In the genomic region with DNA sequence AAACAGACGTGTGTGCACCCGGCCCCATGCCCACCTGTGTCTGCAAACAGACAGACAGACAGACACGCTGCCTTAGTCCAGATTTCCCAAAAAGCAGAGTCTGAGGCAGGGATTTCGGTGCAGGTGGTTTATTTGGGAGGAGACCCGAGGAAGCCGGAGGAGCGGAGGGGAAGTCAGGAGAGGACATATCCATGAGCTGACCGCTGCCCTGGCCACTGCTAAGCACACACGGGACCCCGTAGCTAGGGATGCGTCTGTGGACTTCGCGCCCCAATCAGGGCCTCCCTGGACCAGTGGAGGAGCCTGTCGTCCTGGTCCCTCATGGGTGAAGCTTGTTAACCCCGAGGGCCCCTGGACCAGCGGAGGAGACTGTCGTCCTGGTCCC, we compare ENCODE assay signal across 30 cellular contexts. TPM values are rescaled to one million over a fixed set of nuclear protein-coding genes. Genes with fewer than 3 reads are reported as not detected.
"Had no signal": no experiment of that assay in that cellular context is flagged by ENCODE, and none has a peak within 500 bp of the region (broad histone marks: within the 10 kb centered on the region; RNA-seq: fewer than 3 reads in every experiment).

No MANE protein-coding gene starts in this region.

- H3K27ac Mint-ChIP-seq: activated B cell treated with CpG ODN at 0.5 μM for 24 hours; activated CD4-positive, alpha-beta memory T cell treated with anti-CD3 and anti-CD28 coated beads for 36 hours; activated CD4-positive, alpha-beta T cell treated with anti-CD3 and anti-CD28 coated beads, Interleukin-2, amount 10 ng/mL, durations not matched to agents 24 days and 14 days; activated naive CD4-positive, alpha-beta T cell treated with anti-CD3 and anti-CD28 coated beads for 36 hours; activated naive CD8-positive, alpha-beta T cell treated with anti-CD3 and anti-CD28 coated beads, Interleukin-2, amount 10 ng/mL, durations not matched to agents 7 days and 5 days; activated T-helper 17 cell treated with anti-CD3 and anti-CD28 coated beads, Interleukin-2, amount 50 U/mL, for 72 hours; T-helper 17 cell had no signal

- DNase-seq: activated B cell treated with CpG ODN at 0.5 μM for 24 hours; activated CD4-positive, alpha-beta memory T cell treated with anti-CD3 and anti-CD28 coated beads for 36 hours; activated CD4-positive, alpha-beta T cell treated with anti-CD3 and anti-CD28 coated beads for 1 hour; activated CD4-positive, alpha-beta T cell treated with anti-CD3 and anti-CD28 coated beads, Interleukin-2, amount 10 ng/mL, durations not matched to agents 24 days and 14 days; activated CD8-positive, alpha-beta memory T cell treated with anti-CD3 and anti-CD28 coated beads for 24 hours; activated gamma-delta T cell; activated naive CD4-positive, alpha-beta T cell treated with anti-CD3 and anti-CD28 coated beads for 36 hours; activated naive CD8-positive, alpha-beta T cell treated with anti-CD3 and anti-CD28 coated beads, Interleukin-2, amount 10 ng/mL, durations not matched to agents 7 days and 5 days; activated T-cell treated with anti-CD3 and anti-CD28 coated beads, Interleukin-2, amount 50 U/mL, for 4 hours; adrenal gland; central memory CD4-positive, alpha-beta T cell; KG1; NCI-H1092; NCI-H1417; NCI-H1930; NCI-H2171; NCI-H226; NCI-H526; NCI-H82; RPMI8226; SIG-M5; T1000 had no signal

- H3K9me3 ChIP-seq: adrenal gland, breast epithelium had no signal

- H3K27ac ChIP-seq: adrenal gland, breast epithelium had no signal

- H3K9me3 Mint-ChIP-seq: activated B cell treated with CpG ODN at 0.5 μM for 24 hours; activated T-cell treated with anti-CD3 and anti-CD28 coated beads, Interleukin-2, amount 50 U/mL, for 4 hours had no signal

- H3K36me3 ChIP-seq: adrenal gland, breast epithelium had no signal

- H3K4me3 Mint-ChIP-seq: activated B cell treated with CpG ODN at 0.5 μM for 24 hours; activated CD4-positive, alpha-beta memory T cell treated with anti-CD3 and anti-CD28 coated beads for 36 hours; activated CD4-positive, alpha-beta T cell treated with anti-CD3 and anti-CD28 coated beads, Interleukin-2, amount 10 ng/mL, durations not matched to agents 24 days and 14 days; activated naive CD4-positive, alpha-beta T cell treated with anti-CD3 and anti-CD28 coated beads for 36 hours; activated naive CD8-positive, alpha-beta T cell treated with anti-CD3 and anti-CD28 coated beads, Interleukin-2, amount 10 ng/mL, durations not matched to agents 7 days and 5 days; activated T-cell treated with anti-CD3 and anti-CD28 coated beads, Interleukin-2, amount 50 U/mL, for 4 hours; activated T-helper 17 cell treated with anti-CD3 and anti-CD28 coated beads, Interleukin-2, amount 50 U/mL, for 72 hours; T-helper 17 cell had no signal

- H3K27me3 ChIP-seq: breast epithelium had no signal

- H3K36me3 Mint-ChIP-seq: activated CD4-positive, alpha-beta memory T cell treated with anti-CD3 and anti-CD28 coated beads for 36 hours; activated naive CD8-positive, alpha-beta T cell treated with anti-CD3 and anti-CD28 coated beads, Interleukin-2, amount 10 ng/mL, durations not matched to agents 7 days and 5 days had no signal

- H3K27me3 Mint-ChIP-seq: activated B cell treated with CpG ODN at 0.5 μM for 24 hours; activated CD4-positive, alpha-beta memory T cell treated with anti-CD3 and anti-CD28 coated beads for 36 hours; activated CD4-positive, alpha-beta T cell treated with anti-CD3 and anti-CD28 coated beads, Interleukin-2, amount 10 ng/mL, durations not matched to agents 24 days and 14 days; activated naive CD8-positive, alpha-beta T cell treated with anti-CD3 and anti-CD28 coated beads, Interleukin-2, amount 10 ng/mL, durations not matched to agents 7 days and 5 days; activated T-helper 17 cell treated with anti-CD3 and anti-CD28 coated beads, Interleukin-2, amount 50 U/mL, for 72 hours had no signal

- H3K4me1 Mint-ChIP-seq: activated B cell treated with CpG ODN at 0.5 μM for 24 hours had no signal

- H3K4me3 ChIP-seq: adrenal gland, breast epithelium had no signal

- ATAC-seq: activated T-cell treated with anti-CD3 and anti-CD28 coated beads, Interleukin-2, amount 50 U/mL, for 4 hours; activated T-helper 17 cell treated with anti-CD3 and anti-CD28 coated beads, Interleukin-2, amount 50 U/mL, for 72 hours; Panc1; T-helper 17 cell had no signal

RNA-seq across cellular contexts. Expression of a gene that starts 47.6 kb away (rescaled TPM):
- total RNA-seq: activated B cell treated with CpG ODN at 0.5 μM for 24 hours; activated CD4-positive, alpha-beta memory T cell treated with anti-CD3 and anti-CD28 coated beads for 36 hours; activated CD4-positive, alpha-beta T cell treated with anti-CD3 and anti-CD28 coated beads, Interleukin-2, amount 10 ng/mL, durations not matched to agents 24 days and 14 days; activated naive CD4-positive, alpha-beta T cell treated with anti-CD3 and anti-CD28 coated beads for 36 hours; activated naive CD8-positive, alpha-beta T cell treated with anti-CD3 and anti-CD28 coated beads, Interleukin-2, amount 10 ng/mL, durations not matched to agents 7 days and 5 days; activated T-cell treated with anti-CD3 and anti-CD28 coated beads, Interleukin-2, amount 50 U/mL, for 4 hours; activated T-helper 17 cell treated with anti-CD3 and anti-CD28 coated beads, Interleukin-2, amount 50 U/mL, for 72 hours; adrenal gland; breast epithelium; LHCN-M2; M059J; NCI-H460; OCI-LY7; T-helper 17 cell had no signal
- polyA plus RNA-seq: adrenal gland had no signal
